Comparison of ENCODE assay signal across 26 cellular contexts in the genomic region with DNA sequence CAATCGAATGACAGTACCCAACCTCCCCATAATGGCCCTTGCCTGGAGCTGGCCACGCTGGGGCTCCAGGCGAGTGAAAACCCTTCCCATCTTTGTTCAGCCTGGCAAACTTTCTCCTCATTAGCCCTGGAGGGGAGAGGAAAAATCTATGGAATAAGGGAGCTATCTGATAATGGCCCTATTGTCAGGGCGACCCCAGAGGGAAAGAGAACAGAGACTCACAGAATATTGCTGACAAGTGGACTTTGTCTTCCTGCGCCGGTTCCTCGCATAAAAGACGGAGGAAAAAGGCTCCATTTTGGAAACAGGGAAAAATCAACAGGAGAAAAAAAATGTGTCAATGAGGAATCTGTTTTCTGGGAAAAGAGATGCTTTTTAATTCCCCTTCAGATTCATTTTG. TPM values are rescaled to one million over a fixed set of nuclear protein-coding genes. Genes with fewer than 3 reads are reported as not detected.
DNase-seq lines count a peak whose midpoint lies in the region; ATAC-seq and TF ChIP-seq lines count a peak whose summit lies in the region.
"Had no signal": no experiment of that assay in that cellular context is flagged by ENCODE, and none has a peak within 500 bp of the region (broad histone marks: within the 10 kb centered on the region; RNA-seq: fewer than 3 reads in every experiment).

No MANE protein-coding gene starts in this region.

- H3K4me1 ChIP-seq in upper lobe of left lung = no peaks in the 10 kb centered on the region
- H3K4me1 ChIP-seq: parathyroid adenoma, testis had no signal

- H3K4me3 Mint-ChIP-seq in activated T-cell treated with anti-CD3 and anti-CD28 coated beads, Interleukin-2, amount 50 U/mL, for 24 hours = no peak overlapping the region
- H3K4me3 Mint-ChIP-seq: activated B cell treated with CpG ODN at 0.5 μM for 24 hours; CD8-positive, alpha-beta T cell; IgD-negative memory B cell; natural killer cell; stimulated activated naive B cell treated with anti-CD40 and anti-IgM and Interleukin-4, amounts not matched to agents 10 μg/mL and 1 μg/mL and 100 μg/mL, for 72 hours; T-helper 2 cell treated with Interferon-gamma antibody and Interleukin-4, amounts not matched to agents 5 μg/mL and 100 μg/mL, for 36 hours had no signal

- 65 to 66% methylated on average over 6 to 8 of the region's 8 CpGs for WGBS in upper lobe of left lung, 2 donors

- no peaks in the 10 kb centered on the region for H3K9me3 ChIP-seq in upper lobe of left lung
- H3K9me3 ChIP-seq: testis had no signal

- H3K36me3 Mint-ChIP-seq in activated T-cell treated with anti-CD3 and anti-CD28 coated beads, Interleukin-2, amount 50 U/mL, for 24 hours (ENCODE audit: low read depth) = no peaks in the 10 kb centered on the region
- H3K36me3 Mint-ChIP-seq: CD8-positive, alpha-beta T cell; IgD-negative memory B cell; natural killer cell; stimulated activated naive B cell treated with anti-CD40 and anti-IgM and Interleukin-4, amounts not matched to agents 10 μg/mL and 1 μg/mL and 100 μg/mL, for 72 hours had no signal

- H3K27me3 Mint-ChIP-seq in activated T-cell treated with anti-CD3 and anti-CD28 coated beads, Interleukin-2, amount 50 U/mL, for 24 hours = peaks cover 18% of the 10 kb centered on the region

- no peak for TF ChIP-seq EP300 in upper lobe of left lung (IDR thresholded peaks at IDR 0.05)

- no peak for TF ChIP-seq CTCF in upper lobe of left lung (IDR thresholded peaks at IDR 0.05)

- no peak overlapping the region for H3K4me3 ChIP-seq in upper lobe of left lung
- H3K4me3 ChIP-seq: cardiac muscle cell, testis had no signal

- H3K27ac ChIP-seq in caudate nucleus (ENCODE audit: low read depth, low read length) (peak overlapping the region; percentile 97), upper lobe of left lung (no peak overlapping the region)
- H3K27ac ChIP-seq: cardiac muscle cell, parathyroid adenoma, testis had no signal

- peaks cover 0 to 4% (median 0%) of the 10 kb centered on the region in 4 donors for H3K27me3 ChIP-seq in upper lobe of left lung
- H3K27me3 ChIP-seq: cardiac muscle cell, testis had no signal

- no peak for TF ChIP-seq POLR2A in upper lobe of left lung (IDR thresholded peaks at IDR 0.05)

- peaks cover 2% of the 10 kb centered on the region for H3K9me3 Mint-ChIP-seq in activated T-cell treated with anti-CD3 and anti-CD28 coated beads, Interleukin-2, amount 50 U/mL, for 24 hours
- H3K9me3 Mint-ChIP-seq: natural killer cell; stimulated activated naive B cell treated with anti-CD40 and anti-IgM and Interleukin-4, amounts not matched to agents 10 μg/mL and 1 μg/mL and 100 μg/mL, for 72 hours; T-helper 2 cell treated with Interferon-gamma antibody and Interleukin-4, amounts not matched to agents 5 μg/mL and 100 μg/mL, for 36 hours had no signal

- no peak overlapping the region for H3K27ac Mint-ChIP-seq in activated T-cell treated with anti-CD3 and anti-CD28 coated beads, Interleukin-2, amount 50 U/mL, for 24 hours
- H3K27ac Mint-ChIP-seq: activated B cell treated with CpG ODN at 0.5 μM for 24 hours; CD8-positive, alpha-beta T cell; IgD-negative memory B cell; natural killer cell; stimulated activated naive B cell treated with anti-CD40 and anti-IgM and Interleukin-4, amounts not matched to agents 10 μg/mL and 1 μg/mL and 100 μg/mL, for 72 hours; T-helper 2 cell treated with Interferon-gamma antibody and Interleukin-4, amounts not matched to agents 5 μg/mL and 100 μg/mL, for 36 hours had no signal

- no peak for ATAC-seq in upper lobe of left lung (ENCODE audit: low FRiP score in 2 of 2)
- ATAC-seq: CD8-positive, alpha-beta T cell; natural killer cell; stimulated activated naive B cell treated with anti-CD40 and anti-IgM and Interleukin-4, amounts not matched to agents 10 μg/mL and 1 μg/mL and 100 μg/mL, for 72 hours had no signal

- H3K36me3 ChIP-seq in upper lobe of left lung = no peaks in the 10 kb centered on the region
- H3K36me3 ChIP-seq: cardiac muscle cell had no signal

- no peaks in the 10 kb centered on the region for H3K4me1 Mint-ChIP-seq in activated T-cell treated with anti-CD3 and anti-CD28 coated beads, Interleukin-2, amount 50 U/mL, for 24 hours (ENCODE audit: low read depth)
- H3K4me1 Mint-ChIP-seq: activated B cell treated with CpG ODN at 0.5 μM for 24 hours; IgD-negative memory B cell; natural killer cell; stimulated activated naive B cell treated with anti-CD40 and anti-IgM and Interleukin-4, amounts not matched to agents 10 μg/mL and 1 μg/mL and 100 μg/mL, for 72 hours had no signal

- DNase-seq in C1 segment of cervical spinal cord (lab: John Stamatoyannopoulos, UW) (peak in 10 of 14 donors; percentile 20 to 53 (median 36)), caudate nucleus (lab: John Stamatoyannopoulos, UW) (peak in 33 of 61 donors; percentile 19 to 75 (median 52)), inferior parietal cortex (ENCODE audit: extremely low spot score) (peak; percentile 62), pons (ENCODE audit: low spot score) (peak; percentile 97), upper lobe of left lung (no peak), NCI-H345 (lab: John Stamatoyannopoulos, UW) (no peak)
- no peak for DNase-seq in activated T-cell treated with anti-CD3 and anti-CD28 coated beads, Interleukin-2, amount 50 U/mL, for 24 hours
- no peak for DNase-seq in stimulated activated CD4-positive, alpha-beta T cell treated with anti-CD3 and anti-CD28 coated beads, Interleukin-4, amount 100 ng/mL, for 1 hour
- DNase-seq: activated B cell treated with CpG ODN at 0.5 μM for 24 hours; activated CD4-positive, alpha-beta T cell treated with anti-CD3 and anti-CD28 coated beads, Interleukin-2, amount 50 U/mL, for 4 hours; activated naive CD4-positive, alpha-beta T cell treated with anti-CD3 and anti-CD28 coated beads, Interleukin-2, amount 50 U/mL, for 16 hours; CD8-positive, alpha-beta T cell; cortex of kidney; DMS53; H7; natural killer cell; NCI-H1048; NCI-H1694 treated with DMSO at 0.1 percent for 48 hours; NCI-H510A treated with DMSO at 0.1 percent for 48 hours; stimulated activated naive B cell treated with anti-CD40 and anti-IgM and Interleukin-4, amounts not matched to agents 10 μg/mL and 1 μg/mL and 100 μg/mL, for 72 hours; testis had no signal

RNA-seq across cellular contexts. Expression of a gene that starts 13.0 kb away (rescaled TPM):
- total RNA-seq in upper lobe of left lung = 10 to 100 TPM; 11.9 to 28.9 (median 13.4) TPM
- total RNA-seq: activated B cell treated with CpG ODN at 0.5 μM for 24 hours; CD8-positive, alpha-beta T cell; mononuclear cell; natural killer cell had no signal

Comparison
In these comparisons a context has a peak if more than half of its experiments do, and no peak if none do; other contexts are left out.
1. DNase-seq: peak in C1 segment of cervical spinal cord (10 of 14), caudate nucleus (33 of 61), inferior parietal cortex (single experiment) and pons (single experiment); none in upper lobe of left lung (0 of 2), activated T-cell treated with anti-CD3 and anti-CD28 coated beads, Interleukin-2, amount 50 U/mL, for 24 hours (single experiment), stimulated activated CD4-positive, alpha-beta T cell treated with anti-CD3 and anti-CD28 coated beads, Interleukin-4, amount 100 ng/mL, for 1 hour (single experiment) and NCI-H345 (single experiment).